In the genomic region with DNA sequence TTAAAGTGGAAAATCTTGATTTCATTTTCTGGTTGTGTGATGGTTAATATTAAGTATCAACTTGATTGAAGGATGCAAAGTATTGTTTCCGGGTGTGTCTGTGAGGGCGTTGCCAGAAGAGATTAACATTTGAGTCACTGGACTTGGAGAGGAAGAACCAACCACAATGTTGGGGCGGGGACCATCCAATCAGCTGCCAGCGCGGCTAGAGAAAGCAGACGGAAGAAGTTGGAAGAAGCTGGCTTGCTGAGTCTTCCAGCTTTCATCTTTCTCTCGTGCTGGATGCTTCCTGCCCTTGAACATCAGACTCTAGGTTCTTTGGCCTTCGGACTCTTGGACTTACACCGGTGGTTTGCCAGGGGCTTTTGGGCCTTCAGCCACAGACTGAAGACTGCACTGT, we compare ENCODE assay signal across 20 cellular contexts.
DNase-seq lines count a peak whose midpoint lies in the region; ATAC-seq, FAIRE-seq and TF ChIP-seq lines count a peak whose summit lies in the region.
"Had no signal": no experiment of that assay in that cellular context is flagged by ENCODE, and none has a peak within 500 bp of the region (broad histone marks: within the 10 kb centered on the region; RNA-seq: fewer than 3 reads in every experiment).

No MANE protein-coding gene starts in this region.

- H3K27me3 ChIP-seq in MG63 = no peaks in the 10 kb centered on the region
- no peaks in the 10 kb centered on the region for H3K27me3 ChIP-seq in SU-DHL-6 (ENCODE audit: low read length)
- no peaks in the 10 kb centered on the region for H3K27me3 ChIP-seq in H1 (replicated peaks in 1 of 4; ENCODE audit: control insufficient read depth in 3 of 4, extremely low read depth in 1 of 4, insufficient read depth in 3 of 4, low read length in 3 of 4)
- H3K27me3 ChIP-seq: Peyer's patch had no signal

- H3K23ac ChIP-seq in H1 (ENCODE audit: insufficient read length) = no peak overlapping the region

- TF ChIP-seq CTCF in SU-DHL-6 (IDR thresholded peaks at IDR 0.05; ENCODE audit: insufficient read depth, low read length, poor library complexity, severe bottlenecking) = no peak
- TF ChIP-seq CTCF in H1 (IDR thresholded peaks at IDR 0.05; ENCODE audit: control extremely low read depth in 1 of 3, insufficient read depth in 1 of 3, low read depth in 1 of 3, low read length in 3 of 3) = no peak
- no peak for TF ChIP-seq CTCF in GM10248 (IDR thresholded peaks at IDR 0.05; ENCODE audit: control extremely low read depth, extremely low read depth, low read depth, missing control alignments)

- DNase-seq in A172 (ENCODE audit: low spot score) (peak; percentile 2), MG63 (peak; percentile 48), H1 (ENCODE audit: low read depth in 1 of 2, low spot score in 2 of 2) (no peak), Right ventricle myocardium inferior (ENCODE audit: missing footprints) (no peak), iPS-NIHi11 (ENCODE audit: low spot score) (no peak), GM10248 (ENCODE audit: extremely low spot score) (no peak)
- no peak for DNase-seq in stimulated activated CD8-positive, alpha-beta memory T cell treated with anti-CD3 and anti-CD28 coated beads, Interleukin-4, amount 100 ng/mL, for 48 hours
- DNase-seq: C1 segment of cervical spinal cord; Calu3; CD8-positive, alpha-beta T cell; DMS153; H9; Karpas-422; NCI-H1417; NCI-H187; Peyer's patch; Right ventricle myocardium superior had no signal

- no peak overlapping the region for H3K4ac ChIP-seq in H1 (replicated peaks; ENCODE audit: insufficient read length, low read depth, low read length)

- TF ChIP-seq RAD21 in H1 (IDR thresholded peaks at IDR 0.05 in 1 of 2, conservative IDR thresholded peaks at IDR 0.05 in 1 of 2; ENCODE audit: low read depth in 2 of 2, low read length in 2 of 2) = no peak

- no peak for TF ChIP-seq POLR2A in H1 (IDR thresholded peaks at IDR 0.05; ENCODE audit: control extremely low read depth in 1 of 2, low read depth in 2 of 2, low read length in 2 of 2)

- no peak overlapping the region for H2BK120ac ChIP-seq in H1 (replicated peaks; ENCODE audit: low read depth, low read length)

- CTCF ChIA-PET in H1 (lab: Charles Lee; ENCODE audit: partially characterized antibody) (no interaction called here), GM10248 (lab: Yijun Ruan, JAX) (no interaction called here)

- no peak overlapping the region for H4K8ac ChIP-seq in H1 (ENCODE audit: extremely low read depth, insufficient read depth, low read length)

- no peak overlapping the region for H2BK5ac ChIP-seq in H1 (ENCODE audit: low read depth, low read length)

- H2AFZ ChIP-seq in SU-DHL-6 (ENCODE audit: low read depth, low read length, severe bottlenecking) = peak overlapping the region; percentile 47
- H2AFZ ChIP-seq in H1 (ENCODE audit: low read length) = 0 out of 2 replicates have a peak overlapping the region, but pooled peaks have one; percentile 40

- no peak for TF ChIP-seq EP300 in H1 (IDR thresholded peaks at IDR 0.05; ENCODE audit: borderline replicate concordance in 1 of 2, low read depth in 2 of 2, low read length in 2 of 2)

- no peak overlapping the region for H2BK15ac ChIP-seq in H1 (ENCODE audit: low read length)

- H3K27ac ChIP-seq in SU-DHL-6 (ENCODE audit: low read depth, low read length) (no peak overlapping the region), H1 (ENCODE audit: low read depth, low read length) (no peak overlapping the region)
- H3K27ac ChIP-seq: 22Rv1, Peyer's patch had no signal

- no peaks in the 10 kb centered on the region for H3F3A ChIP-seq in SU-DHL-6 (ENCODE audit: insufficient read depth)

- intact Hi-C loops in Right ventricle myocardium inferior (cut with DNase I) = no loop called here

- POLR2A ChIA-PET in H1 (lab: Charles Lee; ENCODE audit: partially characterized antibody) = no interaction called here
- POLR2A ChIA-PET in GM10248 (lab: Yijun Ruan, JAX) = no interaction called here

- H4K20me1 ChIP-seq in SU-DHL-6 (ENCODE audit: low read depth, low read length) (no peaks in the 10 kb centered on the region), H1 (replicated peaks in 1 of 2; ENCODE audit: control insufficient read depth in 1 of 2, insufficient read depth in 2 of 2, low read length in 2 of 2) (no peaks in the 10 kb centered on the region)

- H3K14ac ChIP-seq in H1 (ENCODE audit: insufficient read length) = no peak overlapping the region

- H3K9me3 ChIP-seq in MG63 = no peaks in the 10 kb centered on the region
- no peaks in the 10 kb centered on the region for H3K9me3 ChIP-seq in SU-DHL-6 (ENCODE audit: insufficient read depth, low read length)
- no peaks in the 10 kb centered on the region for H3K9me3 ChIP-seq in H1 (ENCODE audit: insufficient read depth in 2 of 2, low read depth in 1 of 2, low read length in 1 of 2)
- H3K9me3 ChIP-seq: Peyer's patch had no signal

- no peak for ATAC-seq in Right ventricle myocardium inferior
- ATAC-seq: CD8-positive, alpha-beta T cell had no signal

- H3K56ac ChIP-seq in H1 (replicated peaks; ENCODE audit: insufficient read length, low read depth, low read length) = no peak overlapping the region

- no peak overlapping the region for H3K18ac ChIP-seq in H1 (ENCODE audit: extremely low read depth, low read length)

- H3K9ac ChIP-seq in SU-DHL-6 (ENCODE audit: low read length) (no peak overlapping the region), H1 (replicated peaks in 1 of 4; ENCODE audit: extremely low read depth in 1 of 4, low read depth in 3 of 4, low read length in 3 of 4) (no peak overlapping the region)

- H3K4me3 ChIP-seq in MG63 (no peak overlapping the region), SU-DHL-6 (ENCODE audit: insufficient read depth, low read length, poor library complexity, severe bottlenecking) (no peak overlapping the region), H1 (ENCODE audit: extremely low read depth in 1 of 4, insufficient read depth in 2 of 4, low read depth in 3 of 4, low read length in 4 of 4) (no peak overlapping the region)
- H3K4me3 ChIP-seq: Peyer's patch had no signal

- no peak overlapping the region for H4K5ac ChIP-seq in H1 (ENCODE audit: insufficient read length, low read depth, low read length)

- H2BK12ac ChIP-seq in H1 (ENCODE audit: low read depth, low read length) = no peak overlapping the region

- no peak overlapping the region for H2AK5ac ChIP-seq in H1 (ENCODE audit: low read depth, low read length)

- H3K4me2 ChIP-seq in SU-DHL-6 (ENCODE audit: low read depth, low read length, poor library complexity, severe bottlenecking) (no peak overlapping the region), H1 (ENCODE audit: insufficient read depth in 1 of 2, low read depth in 2 of 2, low read length in 2 of 2) (no peak overlapping the region)

- no peak overlapping the region for H2BK20ac ChIP-seq in H1 (ENCODE audit: low read length)

- WGBS in H1 (ENCODE audit: extremely low coverage in 1 of 2, insufficient coverage in 1 of 2, insufficient read length in 1 of 2, insufficient replicate concordance in 2 of 2, low coverage in 1 of 2, low lambda C conversion rate in 2 of 2, missing lambda C conversion rate in 1 of 2), 2 experiments = 95% methylated on average over 9 of the region's 9 CpGs; no CpG with 5 or more reads in 1 of the 2 experiments

- H3K23me2 ChIP-seq in H1 (ENCODE audit: low read depth, low read length) = no peaks in the 10 kb centered on the region

- H3K9me2 ChIP-seq in SU-DHL-6 (replicated peaks; ENCODE audit: insufficient read depth, low read length) = no peaks in the 10 kb centered on the region

- H3K79me2 ChIP-seq in SU-DHL-6 (ENCODE audit: insufficient read depth, low read length) (no peaks in the 10 kb centered on the region), H1 (ENCODE audit: control insufficient read depth in 1 of 2, insufficient read depth in 2 of 2, low read length in 2 of 2) (no peaks in the 10 kb centered on the region)

- no peak overlapping the region for H4K91ac ChIP-seq in H1 (replicated peaks; ENCODE audit: insufficient read length, low read length)

- H3K36me3 ChIP-seq in MG63 (no peaks in the 10 kb centered on the region), SU-DHL-6 (ENCODE audit: low read length) (peaks cover 5% of the 10 kb centered on the region; the same call in 1 of the 2 replicates), H1 (ENCODE audit: control insufficient read depth in 2 of 4, insufficient read depth in 4 of 4, low read length in 3 of 4) (no peaks in the 10 kb centered on the region)
- H3K36me3 ChIP-seq: Peyer's patch had no signal

- no peaks in the 10 kb centered on the region for H3K79me1 ChIP-seq in H1 (ENCODE audit: low read depth, low read length)

- H3K4me1 ChIP-seq in H1 (replicated peaks in 1 of 4; ENCODE audit: control insufficient read depth in 3 of 4, insufficient read depth in 4 of 4, low read length in 3 of 4) = no peaks in the 10 kb centered on the region
- H3K4me1 ChIP-seq: Peyer's patch had no signal

- FAIRE-seq in H1 (lab: Jason Lieb, UNC) = no peak
- FAIRE-seq: G401.6 had no signal

TF ChIP-seq in H1, 55 proteins besides CTCF, POLR2A, EP300 and RAD21:
- TF ChIP-seq SP2 (IDR thresholded peaks at IDR 0.05; ENCODE audit: low read length) (no peak), GTF2F1 (IDR thresholded peaks at IDR 0.05; ENCODE audit: borderline replicate concordance, low read depth, low read length) (no peak), TEAD4 (IDR thresholded peaks at IDR 0.05; ENCODE audit: low read depth, low read length) (no peak), KDM4A (IDR thresholded peaks at IDR 0.05; ENCODE audit: low read depth, low read length, severe bottlenecking) (no peak), YY1 (IDR thresholded peaks at IDR 0.05; ENCODE audit: low read depth, low read length) (no peak), SIX5 (IDR thresholded peaks at IDR 0.05; ENCODE audit: low read depth, low read length) (no peak), POLR2AphosphoS5 (IDR thresholded peaks at IDR 0.05; ENCODE audit: low read depth, low read length) (no peak), CBX5 (IDR thresholded peaks at IDR 0.05; ENCODE audit: low read depth, low read length) (no peak)

Comparison
In these comparisons a context has a peak if more than half of its experiments do, and no peak if none do; other contexts are left out.
1. DNase-seq: peak in A172 (single experiment) and MG63 (single experiment); none in H1 (0 of 2), stimulated activated CD8-positive, alpha-beta memory T cell treated with anti-CD3 and anti-CD28 coated beads, Interleukin-4, amount 100 ng/mL, for 48 hours (single experiment), Right ventricle myocardium inferior (single experiment), iPS-NIHi11 (single experiment) and GM10248 (single experiment).